10 cellular contexts compared by ENCODE assay signal in genomic region chr13:71609271-71609670, GRCh38.
"Had no signal": no experiment of that assay in that cellular context is flagged by ENCODE, and none has a peak within 500 bp of the region (broad histone marks: within the 10 kb centered on the region; RNA-seq: fewer than 3 reads in every experiment).

No MANE protein-coding gene starts in this region.

- H3K27ac Mint-ChIP-seq: GM23338, H9, HFFc6 had no signal

- H3K9ac ChIP-seq: KMS-11 had no signal

- H3K4me3 Mint-ChIP-seq: GM23338, H9, HFFc6 had no signal

- H3K27ac ChIP-seq: HL-60, KMS-11 had no signal

- FAIRE-seq: H1, H54, HepG2, K562 had no signal

- H3K4me3 ChIP-seq: GM23338, K562 had no signal

- H3K4me2 ChIP-seq: GM23338, KMS-11 had no signal

- H3K9me3 Mint-ChIP-seq: GM23338, H9 had no signal

- H3K4me1 Mint-ChIP-seq: H9 had no signal

- DNase-seq: H9, HFFc6 had no signal

- H2AFZ ChIP-seq: GM23338 had no signal

- ATAC-seq: GM23338, HCT116, HepG2, K562 had no signal
